Comparison of ENCODE assay signal across 8 cellular contexts in the genomic region with DNA sequence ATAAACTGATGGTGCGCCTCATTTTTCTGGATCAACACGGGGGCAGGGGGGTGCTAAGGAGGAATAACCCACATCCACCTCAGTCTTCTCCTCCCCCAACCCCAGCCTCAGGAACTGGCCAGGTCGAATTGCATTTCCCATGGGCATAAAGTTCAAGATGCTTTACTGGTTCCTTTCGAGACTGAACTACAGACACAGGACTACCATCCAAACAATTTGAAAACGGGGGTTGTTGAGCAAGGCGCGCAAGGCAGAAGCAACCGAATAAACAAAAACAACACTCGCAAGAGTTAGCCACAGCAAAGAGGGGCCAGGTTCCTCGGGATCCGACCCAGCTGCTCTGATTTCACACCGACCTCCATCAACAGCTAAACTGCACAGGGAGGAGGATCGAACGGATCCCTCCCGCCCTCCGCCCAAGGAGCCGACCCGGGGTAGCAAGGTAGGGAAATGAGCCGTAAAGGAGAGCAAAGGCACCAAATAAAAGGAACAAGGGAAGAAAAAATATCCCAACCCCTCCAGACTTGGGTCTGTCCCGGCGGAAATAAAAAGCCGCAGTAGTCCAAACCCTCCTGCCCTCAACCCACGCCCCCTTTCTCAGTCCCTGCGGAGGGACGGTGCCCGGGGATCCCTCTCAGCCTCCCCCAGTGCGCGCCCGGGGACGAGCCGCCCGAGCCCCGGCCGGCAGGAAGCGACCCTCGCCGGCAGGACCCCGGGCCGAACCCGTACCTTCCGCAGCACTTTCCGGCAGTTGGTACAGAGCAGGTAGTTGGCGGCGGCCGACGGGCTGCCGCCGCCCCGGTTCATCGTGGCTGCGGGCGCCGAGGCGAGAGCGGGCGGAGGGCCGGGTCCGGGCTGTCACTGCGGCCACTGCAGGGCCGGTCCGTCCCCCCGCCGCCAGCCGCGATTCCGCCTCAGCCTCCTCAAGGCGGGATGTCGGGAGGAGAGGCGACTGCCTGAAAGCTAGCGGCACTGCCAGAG. TPM values are rescaled to one million over a fixed set of nuclear protein-coding genes. Genes with fewer than 3 reads are reported as not detected.
A peak's percentile ranks its signal among the peaks of the same experiment; 100 is the strongest.
DNase-seq lines count a peak whose midpoint lies in the region; ATAC-seq and TF ChIP-seq lines count a peak whose summit lies in the region.

No MANE protein-coding gene starts in this region.

- H3K27ac ChIP-seq in trophoblast cell (ENCODE audit: low read depth, low read length), result peak overlapping the region; percentile 91

- peak overlapping the region; percentile 59 for H3K4me2 ChIP-seq in trophoblast cell (ENCODE audit: low read length)

- peak overlapping the region; percentile 96 for H3K4me3 ChIP-seq in trophoblast cell (ENCODE audit: low read depth, low read length)

- peaks cover 49% of the 10 kb centered on the region for H3K4me1 Mint-ChIP-seq in activated naive CD8-positive, alpha-beta T cell treated with anti-CD3 and anti-CD28 coated beads, Interleukin-2, amount 50 U/mL, for 24 hours

- peak overlapping the region; percentile 59 for H2AFZ ChIP-seq in trophoblast cell (ENCODE audit: insufficient read depth, low read length, poor library complexity)

- peak overlapping the region; percentile 47 for H2AK5ac ChIP-seq in trophoblast cell (ENCODE audit: low read length)

- peak overlapping the region; percentile 97 for H2BK5ac ChIP-seq in trophoblast cell (ENCODE audit: low read depth, low read length, poor library complexity)

- H3K9ac ChIP-seq in trophoblast cell (ENCODE audit: low read length), result peak overlapping the region; percentile 96

- H4K91ac ChIP-seq in trophoblast cell (ENCODE audit: low read depth, low read length), result peak overlapping the region; percentile 70

- peaks cover 3% of the 10 kb centered on the region for H3K36me3 Mint-ChIP-seq in activated naive CD8-positive, alpha-beta T cell treated with anti-CD3 and anti-CD28 coated beads, Interleukin-2, amount 50 U/mL, for 24 hours (ENCODE audit: low read depth)

- H4K12ac ChIP-seq in trophoblast cell (ENCODE audit: low read depth, low read length), result peak overlapping the region; percentile 77

- intact Hi-C loops in left cardiac atrium (cut with DNase I), result no loop called here

- H3K4ac ChIP-seq in trophoblast cell (ENCODE audit: low read depth, low read length), result peak overlapping the region; percentile 100

- ATAC-seq in HG02970 (IDR thresholded peaks at IDR 0.05; ENCODE audit: low FRiP score, unreplicated experiment) (peak; percentile 15), left cardiac atrium (peak; percentile 22 to 29)
- ATAC-seq in activated naive CD8-positive, alpha-beta T cell treated with anti-CD3 and anti-CD28 coated beads, Interleukin-2, amount 50 U/mL, for 24 hours, result peak; percentile 5

- H3K27me3 ChIP-seq in trophoblast cell (ENCODE audit: insufficient read depth, low read length), result no peaks in the 10 kb centered on the region

- H2BK12ac ChIP-seq in trophoblast cell (ENCODE audit: low read length), result no peak overlapping the region

- peak overlapping the region; percentile 81 for H4K8ac ChIP-seq in trophoblast cell (ENCODE audit: low read depth, low read length)

- peak overlapping the region; percentile 45 for H2BK120ac ChIP-seq in trophoblast cell (ENCODE audit: insufficient read depth, low read length, poor library complexity)

- peaks cover 2 to 6% of the 10 kb centered on the region in 2 experiments for H3K4me1 ChIP-seq in trophoblast cell (ENCODE audit: control insufficient read depth in 1 of 2, insufficient read depth in 2 of 2, low read length in 2 of 2)

- H3K23ac ChIP-seq in trophoblast cell (ENCODE audit: low read length), result no peak overlapping the region

- H3K18ac ChIP-seq in trophoblast cell (ENCODE audit: low read length), result peak overlapping the region; percentile 94

- peaks cover 19% of the 10 kb centered on the region for H3K79me2 ChIP-seq in trophoblast cell (ENCODE audit: control insufficient read depth, insufficient read depth, low read length, poor library complexity)

- no peak overlapping the region for H3K4me3 Mint-ChIP-seq in activated naive CD8-positive, alpha-beta T cell treated with anti-CD3 and anti-CD28 coated beads, Interleukin-2, amount 50 U/mL, for 24 hours

- DNase-seq in NCI-H2107 treated with DMSO at 0.1 percent for 48 hours (lab: John Stamatoyannopoulos, UW; ENCODE audit: unreplicated experiment) (peak; percentile 48), NCI-H2107 (lab: John Stamatoyannopoulos, UW) (no peak), left cardiac atrium (peak; percentile 21), trophoblast cell (peak; percentile 14 to 55), occipital lobe (lab: John Stamatoyannopoulos, UW) (no peak)
- peak; percentile 35 for DNase-seq in activated naive CD8-positive, alpha-beta T cell treated with anti-CD3 and anti-CD28 coated beads, Interleukin-2, amount 50 U/mL, for 24 hours

- H3K9me3 Mint-ChIP-seq in activated naive CD8-positive, alpha-beta T cell treated with anti-CD3 and anti-CD28 coated beads, Interleukin-2, amount 50 U/mL, for 24 hours, result no peaks in the 10 kb centered on the region

- H3K27ac Mint-ChIP-seq in activated naive CD8-positive, alpha-beta T cell treated with anti-CD3 and anti-CD28 coated beads, Interleukin-2, amount 50 U/mL, for 24 hours, result peak overlapping the region; percentile 84

- peaks cover 1% of the 10 kb centered on the region for H3K9me3 ChIP-seq in trophoblast cell (ENCODE audit: insufficient read depth, low read depth, low read length)

- no peaks in the 10 kb centered on the region for H3K36me3 ChIP-seq in trophoblast cell (ENCODE audit: control insufficient read depth in 1 of 2, insufficient read depth in 2 of 2, low read length in 2 of 2)

- H3K14ac ChIP-seq in trophoblast cell (ENCODE audit: low read length), result peak overlapping the region; percentile 81

- no peaks in the 10 kb centered on the region for H3K27me3 Mint-ChIP-seq in activated naive CD8-positive, alpha-beta T cell treated with anti-CD3 and anti-CD28 coated beads, Interleukin-2, amount 50 U/mL, for 24 hours

- peaks cover 17% of the 10 kb centered on the region for H3K79me1 ChIP-seq in trophoblast cell (ENCODE audit: low read length)

- WGBS in trophoblast cell (ENCODE audit: extremely low coverage, insufficient coverage, insufficient read length), result no CpG with 5 or more reads among the region's 70 CpGs

TF ChIP-seq in PFSK-1, 5 proteins besides CTCF, POLR2A, EP300 and RAD21:
- TF ChIP-seq SIN3A (IDR thresholded peaks at IDR 0.05; ENCODE audit: borderline replicate concordance, insufficient read depth, low read length) (0 out of 2 replicates have a peak, but pooled peaks have one; percentile 21), POLR2AphosphoS5 (IDR thresholded peaks at IDR 0.05; ENCODE audit: low read depth, low read length) (no peak)
TF ChIP-seq in PFSK-1: peak in this region for 1.

RNA-seq across cellular contexts. Expression of a gene that starts 0.7 kb away (rescaled TPM):
- 1.3 TPM for polyA plus RNA-seq in PFSK-1 (2012; ENCODE audit: insufficient read length, low read depth)
- total RNA-seq in left cardiac atrium (10 to 100 TPM in 1 of 2 donors, 1 to 10 TPM in 1; 9.0 to 17.2 TPM), occipital lobe (86.1 TPM)
- 87.0 and 96.4 TPM in 2 replicates for polyA plus RNA-seq in trophoblast cell (2013)

Comparison
In these comparisons a context has a peak if more than half of its experiments do, and no peak if none do; other contexts are left out.
1. DNase-seq: peak in NCI-H2107 treated with DMSO at 0.1 percent for 48 hours (single experiment), activated naive CD8-positive, alpha-beta T cell treated with anti-CD3 and anti-CD28 coated beads, Interleukin-2, amount 50 U/mL, for 24 hours (single experiment), left cardiac atrium (single experiment) and trophoblast cell (2 of 2); none in NCI-H2107 (single experiment) and occipital lobe (single experiment).
2. Peak in every context shown above with its lines, with median percentiles within 50 percentile points of each other: ATAC-seq.